Comparison of ENCODE assay signal across 8 cellular contexts in the genomic region with DNA sequence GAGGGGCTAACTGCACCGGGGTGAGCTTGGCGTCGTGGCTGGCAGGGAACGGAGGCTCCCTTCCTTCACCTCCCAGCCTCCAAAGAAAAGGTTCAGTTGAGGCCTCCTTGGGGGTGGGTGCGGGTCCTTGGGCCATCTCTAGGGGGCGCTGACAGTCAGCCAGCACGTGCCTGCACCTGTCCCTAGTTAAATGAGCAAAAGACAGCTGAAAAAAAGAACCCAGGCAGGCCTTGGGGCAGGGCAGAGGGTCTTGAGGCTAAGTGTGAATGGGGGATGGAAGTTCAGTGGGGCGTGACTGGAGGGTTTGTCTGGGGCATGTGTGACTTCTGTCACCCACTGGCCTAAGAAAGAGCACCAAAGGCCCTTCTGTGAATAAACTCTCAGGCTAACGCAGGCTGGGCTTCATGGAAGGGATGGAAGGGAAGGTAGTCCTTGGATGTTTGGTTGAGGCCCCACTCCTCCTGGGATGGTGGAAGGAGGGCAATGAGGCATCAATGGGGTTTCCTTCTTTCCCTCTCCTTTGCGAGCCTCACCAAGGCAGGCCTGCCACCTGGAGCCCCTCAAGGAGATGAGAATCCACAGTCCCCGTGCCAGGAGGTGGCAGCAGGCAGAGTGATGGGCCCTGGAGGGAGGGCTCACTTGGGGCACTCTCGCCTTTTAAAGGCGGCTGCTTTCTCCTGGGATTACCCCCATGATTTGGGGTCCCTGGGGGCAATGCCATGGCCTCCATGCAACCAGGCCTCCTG. TPM values are rescaled to one million over a fixed set of nuclear protein-coding genes. Genes with fewer than 3 reads are reported as not detected.
DNase-seq lines count a peak whose midpoint lies in the region; ATAC-seq, FAIRE-seq and TF ChIP-seq lines count a peak whose summit lies in the region.

No MANE protein-coding gene starts in this region.

- CTCF ChIA-PET in HepG2 (lab: Yijun Ruan, JAX; ENCODE audit: low intra/inter-chr PET ratio, low total read pairs) = interaction anchor here (0.5 to 0.8 kb wide), 2 partner anchors 8 to 55 kb away, joined by 3 to 6 read pairs; no protein-coding TSS in a partner anchor

- peak; percentile 61 for TF ChIP-seq RAD21 in HepG2 (CRISPR knock-in tag; IDR thresholded peaks at IDR 0.05)

- no peaks in the 10 kb centered on the region for H4K20me1 ChIP-seq in HepG2 (ENCODE audit: insufficient read depth, low read length)

- no peaks in the 10 kb centered on the region for H3K79me2 ChIP-seq in HepG2 (ENCODE audit: insufficient read depth, low read length)

- H3K4me1 ChIP-seq in adrenal gland (replicated peaks in 1 of 2) = peaks cover 11 to 37% of the 10 kb centered on the region in 2 donors
- H3K4me1 ChIP-seq in HepG2 (ENCODE audit: insufficient read depth, low read length) = peaks cover 72% of the 10 kb centered on the region

- H3K27ac ChIP-seq in adrenal gland (no peak overlapping the region), HepG2 (ENCODE audit: extremely low read length, insufficient read depth, low read length) (no peak overlapping the region)

- no TSS peak for BruUV-seq in HepG2 (replicated peaks; lab: Mats Ljungman, UMichigan)

- intact Hi-C loops in adrenal gland (cut with DNase I) (no loop called here), HepG2 (cut with micrococcal nuclease; ENCODE audit: unreplicated experiment) (loop anchor here (5.0 kb wide), 1 partner anchor 343 kb away; no protein-coding TSS in a partner anchor)

- H3K36me3 ChIP-seq in adrenal gland (replicated peaks in 1 of 2) (no peaks in the 10 kb centered on the region), HepG2 (replicated peaks in 1 of 2; ENCODE audit: control insufficient read depth in 1 of 2, insufficient read depth in 2 of 2, low read length in 2 of 2) (no peaks in the 10 kb centered on the region)

- in situ Hi-C loops in SK-MEL-5 (cut with HindIII; ENCODE audit: low pct_unique_long_range_greater_than_20kb, low sequenced_read_pairs) (no loop called here), HepG2 (cut with HindIII; ENCODE audit: extremely low pct_ligation_motif_present, low pct_unique_long_range_greater_than_20kb) (loop anchor here (10.0 kb wide), 1 partner anchor 55 kb away; the partner anchor contains the start of gene ZFP36L2)

- TF ChIP-seq CTCF in GM12872 (IDR thresholded peaks at IDR 0.05; ENCODE audit: insufficient read depth, low read depth, low read length) (peak; percentile 83), adrenal gland (IDR thresholded peaks at IDR 0.05) (peak in 5 of 6 experiments; percentile 17 to 46 (median 30)), HepG2 (CRISPR knock-in tag; IDR thresholded peaks at IDR 0.05) (peak; percentile 85)

- H3K9me3 ChIP-seq in adrenal gland (replicated peaks in 1 of 3) = peaks cover 0 to 3% (median 0%) of the 10 kb centered on the region in 3 donors
- H3K9me3 ChIP-seq in HepG2 (ENCODE audit: low read length) = no peaks in the 10 kb centered on the region

- POLR2A ChIA-PET in HepG2 (lab: Yijun Ruan, JAX) = interaction anchor here (0.8 to 5.7 kb wide), 6 partner anchors 12 to 196 kb away, joined by 3 to 50 read pairs (median 16); partner anchors contain the start of gene ZFP36L2

- H3K9ac ChIP-seq in HepG2 (ENCODE audit: insufficient read depth, low read depth, low read length) = no peak overlapping the region

- no peaks in the 10 kb centered on the region for H3K27me3 ChIP-seq in adrenal gland
- no peaks in the 10 kb centered on the region for H3K27me3 ChIP-seq in HepG2 (ENCODE audit: control insufficient read depth in 1 of 2, insufficient read depth in 2 of 2, low read length in 2 of 2)

- FAIRE-seq in HepG2 (lab: Jason Lieb, UNC) = no peak

- H2AFZ ChIP-seq in HepG2 (ENCODE audit: low read length) = no peak overlapping the region

- no peak for TF ChIP-seq POLR2A in adrenal gland (IDR thresholded peaks at IDR 0.05)
- no peak for TF ChIP-seq POLR2A in HepG2 (IDR thresholded peaks at IDR 0.05; ENCODE audit: insufficient read depth in 1 of 2, low read depth in 2 of 2, low read length in 2 of 2)

- H3K4me3 ChIP-seq in adrenal gland = no peak overlapping the region
- H3K4me3 ChIP-seq in HepG2 (replicated peaks in 1 of 3; ENCODE audit: insufficient read depth in 1 of 3, low read depth in 2 of 3, low read length in 3 of 3) = no peak overlapping the region

- DNase-seq in SK-MEL-5 (ENCODE audit: low read depth, low spot score) = peak; percentile 35
- peak in 1 of 7 donors; percentile 48 for DNase-seq in adrenal gland
- no peak for DNase-seq in HepG2 (ENCODE audit: low spot score)
- DNase-seq in stimulated activated naive CD8-positive, alpha-beta T cell treated with anti-CD3 and anti-CD28 coated beads, Interleukin-15, Interleukin-2, amounts not matched to agents 100 U/mL and 50 U/mL, for 24 hours = peak; percentile 78
- DNase-seq in NCI-H187 treated with DMSO at 0.1 percent for 48 hours (lab: John Stamatoyannopoulos, UW) = no peak
- no peak for DNase-seq in SIG-M5 (lab: John Stamatoyannopoulos, UW)
- DNase-seq in AG08395 (ENCODE audit: low spot score) = no peak

- no peak for TF ChIP-seq EP300 in HepG2 (IDR thresholded peaks at IDR 0.05; ENCODE audit: low read depth in 2 of 2, low read length in 2 of 2)
- TF ChIP-seq EP300 in HepG2 (CRISPR knock-in tag; IDR thresholded peaks at IDR 0.05; ENCODE audit: borderline replicate concordance) = no peak

- no peak overlapping the region for H3K4me2 ChIP-seq in HepG2 (ENCODE audit: low read depth, low read length)

- 69 to 80% (median 77%) methylated on average over 9 to 13 of the region's 13 CpGs for WGBS in adrenal gland, 4 donors
- WGBS in HepG2 (ENCODE audit: low lambda C conversion rate) = 43% methylated on average over 9 of the region's 13 CpGs

- peak; percentile 40 for ATAC-seq in HepG2
- no peak for ATAC-seq in stimulated activated naive CD8-positive, alpha-beta T cell treated with anti-CD3 and anti-CD28 coated beads, Interleukin-15, Interleukin-2, amounts not matched to agents 100 U/mL and 50 U/mL, for 24 hours

TF ChIP-seq in HepG2, 621 proteins besides CTCF, POLR2A, EP300 and RAD21 (continues in another document):
- TF ChIP-seq ZNF770 (CRISPR knock-in tag; IDR thresholded peaks at IDR 0.05) (peak; percentile 91), ZNF543 (CRISPR knock-in tag; IDR thresholded peaks at IDR 0.05) (0 out of 2 replicates have a peak, but pooled peaks have one; percentile 11), ZNF670 (CRISPR knock-in tag; IDR thresholded peaks at IDR 0.05; ENCODE audit: borderline replicate concordance) (no peak)
- TF ChIP-seq, protein P1, sequence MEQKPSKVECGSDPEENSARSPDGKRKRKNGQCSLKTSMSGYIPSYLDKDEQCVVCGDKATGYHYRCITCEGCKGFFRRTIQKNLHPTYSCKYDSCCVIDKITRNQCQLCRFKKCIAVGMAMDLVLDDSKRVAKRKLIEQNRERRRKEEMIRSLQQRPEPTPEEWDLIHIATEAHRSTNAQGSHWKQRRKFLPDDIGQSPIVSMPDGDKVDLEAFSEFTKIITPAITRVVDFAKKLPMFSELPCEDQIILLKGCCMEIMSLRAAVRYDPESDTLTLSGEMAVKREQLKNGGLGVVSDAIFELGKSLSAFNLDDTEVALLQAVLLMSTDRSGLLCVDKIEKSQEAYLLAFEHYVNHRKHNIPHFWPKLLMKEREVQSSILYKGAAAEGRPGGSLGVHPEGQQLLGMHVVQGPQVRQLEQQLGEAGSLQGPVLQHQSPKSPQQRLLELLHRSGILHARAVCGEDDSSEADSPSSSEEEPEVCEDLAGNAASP (CRISPR knock-in tag; IDR thresholded peaks at IDR 0.05; ENCODE audit: borderline replicate concordance) = peak; percentile 66; the same call in 1 of the 2 replicates

RNA-seq across cellular contexts. Expression of gene ZFP36L2, which starts 56.2 kb away (rescaled TPM):
- total RNA-seq in SK-MEL-5 (2014; rRNA removed; shearing (Covaris generic)) = 5.2 and 5.7 TPM in 2 replicates
- 39.6 and 62.8 TPM in 2 replicates for polyA plus RNA-seq in SK-MEL-5 (2015; cell fraction: cytosol; rRNA removed)
- polyA plus RNA-seq in SK-MEL-5 (2015; cell fraction: nucleus; rRNA removed) = 16.3 and 26.1 TPM in 2 replicates
- 100 to 1,000 TPM in 5 of 8 donors, 10 to 100 TPM in 3; 46.2 to 333 (median 111) TPM for total RNA-seq in adrenal gland
- 100 to 1,000 TPM in 2 of 3 donors, 10 to 100 TPM in 1; 29.2 to 159 (median 105) TPM for polyA plus RNA-seq in adrenal gland
- 21.8 and 32.5 TPM in 2 replicates for total RNA-seq in HepG2 (2016; rRNA removed; fragmentation: Illumina TruSeq; extraction: Trizol)
- 10.9 and 11.1 TPM in 2 replicates for total RNA-seq in HepG2 (2016; cell fraction: cytosol; rRNA removed; fragmentation: Illumina TruSeq; extraction: Trizol; ENCODE audit: low read depth)
- total RNA-seq in HepG2 (2016; cell fraction: insoluble cytoplasmic fraction; rRNA removed; fragmentation: Illumina TruSeq; extraction: Trizol) = 20.7 and 30.7 TPM in 2 replicates
- total RNA-seq in HepG2 (2016; cell fraction: membrane; rRNA removed; fragmentation: Illumina TruSeq; extraction: Trizol) = 45.2 and 45.6 TPM in 2 replicates
- total RNA-seq in HepG2 (2016; cell fraction: nucleus; rRNA removed; fragmentation: Illumina TruSeq; extraction: Trizol) = 28.9 and 31.5 TPM in 2 replicates
- polyA plus RNA-seq in HepG2 (2011; rRNA removed) = 11.2 and 12.5 TPM in 2 replicates
- 6.8 and 9.1 TPM in 2 replicates for polyA plus RNA-seq in HepG2 (2011; cell fraction: cytosol; rRNA removed)
- polyA plus RNA-seq in HepG2 (2011; cell fraction: nucleus; rRNA removed) = 13.5 and 16.7 TPM in 2 replicates
- 52.4 and 60.8 TPM in 2 replicates for polyA plus RNA-seq in HepG2 (2012)
- polyA plus RNA-seq in HepG2 (2016; cell fraction: cytosol; fragmentation: Illumina TruSeq; extraction: Trizol; ENCODE audit: low read depth) = 10.6 and 12.4 TPM in 2 replicates
- polyA plus RNA-seq in HepG2 (2016; cell fraction: insoluble cytoplasmic fraction; fragmentation: Illumina TruSeq; extraction: Trizol; ENCODE audit: low read depth) = 78.1 and 90.4 TPM in 2 replicates
- polyA plus RNA-seq in HepG2 (2016; cell fraction: membrane; fragmentation: Illumina TruSeq; extraction: Trizol; ENCODE audit: low read depth) = 44.3 and 47.5 TPM in 2 replicates
- 95.3 and 99.0 TPM in 2 replicates for polyA plus RNA-seq in HepG2 (2016; cell fraction: nucleus; fragmentation: Illumina TruSeq; extraction: Trizol; ENCODE audit: insufficient read depth, low read depth)
- polyA minus RNA-seq in HepG2 (2011; rRNA and poly(A)+ RNA removed; ENCODE audit: low replicate concordance) = 3.9 and 12.4 TPM in 2 replicates
- 25.5 and 27.1 TPM in 2 replicates for polyA minus RNA-seq in HepG2 (2011; cell fraction: cytosol; rRNA and poly(A)+ RNA removed)
- 10.1 and 12.1 TPM in 2 replicates for polyA minus RNA-seq in HepG2 (2011; cell fraction: nucleus; rRNA and poly(A)+ RNA removed)

Comparison
In these comparisons a context has a peak if more than half of its experiments do, and no peak if none do; other contexts are left out.
1. CTCF ChIP-seq: peak in every context shown above with its lines; median percentile 85 in HepG2; 83 in GM12872; 30 in adrenal gland.
2. DNase-seq: peak in SK-MEL-5 (single experiment) and stimulated activated naive CD8-positive, alpha-beta T cell treated with anti-CD3 and anti-CD28 coated beads, Interleukin-15, Interleukin-2, amounts not matched to agents 100 U/mL and 50 U/mL, for 24 hours (single experiment); none in HepG2 (single experiment), NCI-H187 treated with DMSO at 0.1 percent for 48 hours (single experiment), SIG-M5 (single experiment) and AG08395 (single experiment).